Comparison of ENCODE assay signal across 17 cellular contexts in genomic region chr1:195898924-195899323, GRCh38.
A peak's percentile ranks its signal among the peaks of the same experiment; 100 is the strongest.
DNase-seq lines count a peak whose midpoint lies in the region; ATAC-seq and TF ChIP-seq lines count a peak whose summit lies in the region.
"Had no signal": no experiment of that assay in that cellular context is flagged by ENCODE, and none has a peak within 500 bp of the region (broad histone marks: within the 10 kb centered on the region; RNA-seq: fewer than 3 reads in every experiment).

No MANE protein-coding gene starts in this region.

- peak overlapping the region; percentile 59 for H3K27ac Mint-ChIP-seq in MCF 10A (ENCODE audit: low read depth, unreplicated experiment)
- H3K27ac Mint-ChIP-seq in activated T-cell treated with anti-CD3 and anti-CD28 coated beads, Interleukin-2, amount 50 U/mL, for 72 hours, result no peak overlapping the region
- H3K27ac Mint-ChIP-seq: T-cell had no signal

- H3K9me3 ChIP-seq in mammary epithelial cell (replicated peaks; ENCODE audit: insufficient read depth, low read length), result no peaks in the 10 kb centered on the region
- H3K9me3 ChIP-seq in aorta (ENCODE audit: control insufficient read depth, low read length), result no peaks in the 10 kb centered on the region
- H3K9me3 ChIP-seq: SJCRH30 had no signal

- H3K4me3 Mint-ChIP-seq in MCF 10A (ENCODE audit: unreplicated experiment), result no peak overlapping the region
- no peak overlapping the region for H3K4me3 Mint-ChIP-seq in activated T-cell treated with anti-CD3 and anti-CD28 coated beads, Interleukin-2, amount 50 U/mL, for 72 hours
- H3K4me3 Mint-ChIP-seq: T-cell had no signal

- H2AFZ ChIP-seq in mammary epithelial cell (ENCODE audit: low read depth, low read length), result no peak overlapping the region

- POLR2A ChIA-PET in MCF 10A (lab: Yijun Ruan, JAX), result interaction anchor here (0.8 to 2.9 kb wide), 5 partner anchors 10 to 97 kb away, joined by 3 to 9 read pairs (median 4); no protein-coding TSS in a partner anchor
- POLR2A ChIA-PET in GM10248 (lab: Yijun Ruan, JAX), result no interaction called here

- no TSS peak for BruUV-seq in MCF 10A (replicated peaks; lab: Mats Ljungman, UMichigan)
- no TSS peak for BruUV-seq in mammary epithelial cell (replicated peaks; lab: Mats Ljungman, UMichigan)

- no peak overlapping the region for H3K4me2 ChIP-seq in mammary epithelial cell (ENCODE audit: insufficient read depth, low read depth, low read length)

- no peaks in the 10 kb centered on the region for H3K27me3 Mint-ChIP-seq in MCF 10A (ENCODE audit: insufficient read depth, unreplicated experiment)
- H3K27me3 Mint-ChIP-seq in activated T-cell treated with anti-CD3 and anti-CD28 coated beads, Interleukin-2, amount 50 U/mL, for 72 hours (ENCODE audit: low read depth), result no peaks in the 10 kb centered on the region
- H3K27me3 Mint-ChIP-seq: T-cell had no signal

- DNase-seq in MCF 10A (ENCODE audit: unreplicated experiment) (no peak), mammary epithelial cell (no peak), OCI-M1 (lab: John Stamatoyannopoulos, UW) (peak; percentile 97), choroid plexus epithelial cell (ENCODE audit: low read depth) (peak; percentile 18), aorta (no peak), GM10248 (ENCODE audit: extremely low spot score) (no peak), EL (no peak)
- no peak for DNase-seq in activated T-cell treated with anti-CD3 and anti-CD28 coated beads, Interleukin-2, amount 50 U/mL, for 72 hours
- DNase-seq: C1 segment of cervical spinal cord, H7, NCI-H1092, NCI-H146, NCI-H2081, NCI-H510A, RPMI8226, SJCRH30, T-cell had no signal

- H3K4me1 ChIP-seq in mammary epithelial cell (ENCODE audit: insufficient read depth, low read length), result peaks cover 18% of the 10 kb centered on the region
- peaks cover 3 to 6% of the 10 kb centered on the region in 2 donors for H3K4me1 ChIP-seq in aorta (ENCODE audit: control insufficient read depth in 1 of 2, insufficient read depth in 2 of 2, low read length in 2 of 2)
- H3K4me1 ChIP-seq: SJCRH30 had no signal

- no peak overlapping the region for H3K27ac ChIP-seq in mammary epithelial cell (ENCODE audit: insufficient read depth, low read depth, low read length)
- no peak overlapping the region for H3K27ac ChIP-seq in aorta (ENCODE audit: low read depth in 1 of 2, low read length in 2 of 2)
- H3K27ac ChIP-seq: SJCRH30 had no signal

- H3K9ac ChIP-seq in mammary epithelial cell (ENCODE audit: insufficient read depth, low read length), result no peak overlapping the region

- in situ Hi-C loops in mammary epithelial cell (cut with MboI; ENCODE audit: low sequenced_read_pairs in 2 of 2), result no loop called here

- CTCF ChIA-PET in MCF 10A (lab: Yijun Ruan, JAX) (interaction anchor here (1.6 to 2.2 kb wide), 3 partner anchors 11 to 15 kb away, joined by 4 to 5 read pairs (median 4); no protein-coding TSS in a partner anchor), mammary epithelial cell (lab: Charles Lee; ENCODE audit: low non-redundant PET) (no interaction called here), GM10248 (lab: Yijun Ruan, JAX) (interaction anchor here (0.9 to 3.5 kb wide), 4 partner anchors 10 to 29 kb away, joined by 3 to 15 read pairs (median 4); no protein-coding TSS in a partner anchor)

- no peak for TF ChIP-seq CTCF in MCF 10A (IDR thresholded peaks at IDR 0.05; ENCODE audit: unreplicated experiment)
- no peak for TF ChIP-seq CTCF in mammary epithelial cell (conservative IDR thresholded peaks at IDR 0.05 in 1 of 2, IDR thresholded peaks at IDR 0.05 in 1 of 2; ENCODE audit: extremely low read depth in 1 of 2, insufficient read depth in 1 of 2, low read depth in 1 of 2, low read length in 2 of 2)
- no peak for TF ChIP-seq CTCF in choroid plexus epithelial cell (conservative IDR thresholded peaks at IDR 0.05; ENCODE audit: low read depth, low read length)
- no peak for TF ChIP-seq CTCF in GM10248 (IDR thresholded peaks at IDR 0.05; ENCODE audit: control extremely low read depth, extremely low read depth, low read depth, missing control alignments)

- no peaks in the 10 kb centered on the region for H3K9me3 Mint-ChIP-seq in MCF 10A (ENCODE audit: unreplicated experiment)
- peaks cover 2% of the 10 kb centered on the region in 2 donors for H3K9me3 Mint-ChIP-seq in activated T-cell treated with anti-CD3 and anti-CD28 coated beads, Interleukin-2, amount 50 U/mL, for 72 hours

- dilution Hi-C loops in mammary epithelial cell (cut with HindIII; ENCODE audit: low sequenced_read_pairs), result no loop called here

- no peaks in the 10 kb centered on the region for H4K20me1 ChIP-seq in mammary epithelial cell (ENCODE audit: insufficient read depth, low read length)

- H3K4me1 Mint-ChIP-seq in MCF 10A (ENCODE audit: insufficient read depth, unreplicated experiment), result peaks cover 31% of the 10 kb centered on the region
- no peaks in the 10 kb centered on the region for H3K4me1 Mint-ChIP-seq in activated T-cell treated with anti-CD3 and anti-CD28 coated beads, Interleukin-2, amount 50 U/mL, for 72 hours (ENCODE audit: low read depth)
- H3K4me1 Mint-ChIP-seq: T-cell had no signal

- H3K27me3 ChIP-seq in mammary epithelial cell (ENCODE audit: insufficient read depth, low read length), result no peaks in the 10 kb centered on the region
- H3K27me3 ChIP-seq in aorta (ENCODE audit: control insufficient read depth in 1 of 2, insufficient read depth in 2 of 2, low read length in 1 of 2), result no peaks in the 10 kb centered on the region
- H3K27me3 ChIP-seq: SJCRH30 had no signal

- H3K36me3 ChIP-seq in mammary epithelial cell (ENCODE audit: insufficient read depth, low read length) (no peaks in the 10 kb centered on the region), aorta (ENCODE audit: control insufficient read depth in 1 of 2, insufficient read depth in 2 of 2, low read length in 1 of 2) (no peaks in the 10 kb centered on the region)
- H3K36me3 ChIP-seq: SJCRH30 had no signal

- intact Hi-C loops in MCF 10A (cut with micrococcal nuclease), result no loop called here
- intact Hi-C loops in mammary epithelial cell (cut with micrococcal nuclease), result no loop called here
- intact Hi-C loops in aorta (cut with DNase I), result no loop called here

- H3K4me3 ChIP-seq in mammary epithelial cell (replicated peaks in 1 of 3; ENCODE audit: insufficient read depth in 1 of 3, low read depth in 2 of 3, low read length in 3 of 3), result no peak overlapping the region
- no peak overlapping the region for H3K4me3 ChIP-seq in choroid plexus epithelial cell (ENCODE audit: low read depth, low read length)
- H3K4me3 ChIP-seq in aorta (ENCODE audit: low read length in 2 of 2), result no peak overlapping the region
- H3K4me3 ChIP-seq: SJCRH30 had no signal

- no peak for ATAC-seq in aorta (ENCODE audit: low FRiP score)
- no peak for ATAC-seq in activated T-cell treated with anti-CD3 and anti-CD28 coated beads, Interleukin-2, amount 50 U/mL, for 72 hours (replicated peaks in 1 of 2)
- ATAC-seq: T-cell had no signal

- H3K36me3 Mint-ChIP-seq in MCF 10A (ENCODE audit: insufficient read depth, unreplicated experiment), result no peaks in the 10 kb centered on the region
- H3K36me3 Mint-ChIP-seq in activated T-cell treated with anti-CD3 and anti-CD28 coated beads, Interleukin-2, amount 50 U/mL, for 72 hours (ENCODE audit: insufficient read depth in 2 of 2), result no peaks in the 10 kb centered on the region
- H3K36me3 Mint-ChIP-seq: T-cell had no signal

- 66% methylated on average over 2 of the region's 2 CpGs for WGBS in mammary epithelial cell (ENCODE audit: low coverage, missing lambda C conversion rate)
- WGBS in aorta, 2 donors, result 34 to 37% methylated on average over 2 of the region's 2 CpGs

- H3K79me2 ChIP-seq in mammary epithelial cell (ENCODE audit: insufficient read depth, low read length), result no peaks in the 10 kb centered on the region

Comparison
In these comparisons a context has a peak if more than half of its experiments do, and no peak if none do; other contexts are left out.
1. DNase-seq: peak in OCI-M1 (single experiment) and choroid plexus epithelial cell (single experiment); none in MCF 10A (single experiment), mammary epithelial cell (single experiment), aorta (0 of 2), GM10248 (single experiment), activated T-cell treated with anti-CD3 and anti-CD28 coated beads, Interleukin-2, amount 50 U/mL, for 72 hours (0 of 2) and EL (single experiment).